1 cellular context compared by ENCODE assay signal in genomic region chr16:31072540-31073072, GRCh38.
TF ChIP-seq lines count a peak whose summit lies in the region.

No MANE protein-coding gene starts in this region.

TF ChIP-seq in IMR-90, 13 proteins besides CTCF, POLR2A, EP300 and RAD21 (continued from another document):
- TF ChIP-seq, protein P1, sequence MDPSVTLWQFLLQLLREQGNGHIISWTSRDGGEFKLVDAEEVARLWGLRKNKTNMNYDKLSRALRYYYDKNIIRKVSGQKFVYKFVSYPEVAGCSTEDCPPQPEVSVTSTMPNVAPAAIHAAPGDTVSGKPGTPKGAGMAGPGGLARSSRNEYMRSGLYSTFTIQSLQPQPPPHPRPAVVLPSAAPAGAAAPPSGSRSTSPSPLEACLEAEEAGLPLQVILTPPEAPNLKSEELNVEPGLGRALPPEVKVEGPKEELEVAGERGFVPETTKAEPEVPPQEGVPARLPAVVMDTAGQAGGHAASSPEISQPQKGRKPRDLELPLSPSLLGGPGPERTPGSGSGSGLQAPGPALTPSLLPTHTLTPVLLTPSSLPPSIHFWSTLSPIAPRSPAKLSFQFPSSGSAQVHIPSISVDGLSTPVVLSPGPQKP (IDR thresholded peaks at IDR 0.05; ENCODE audit: borderline replicate concordance, low read depth, low read length), result no peak
- no peak for TF ChIP-seq FOS (IDR thresholded peaks at IDR 0.05; ENCODE audit: low read depth, low read length)
- no peak for TF ChIP-seq MXI1 (IDR thresholded peaks at IDR 0.05; ENCODE audit: borderline replicate concordance, low read depth, low read length)
- TF ChIP-seq, protein P2, sequence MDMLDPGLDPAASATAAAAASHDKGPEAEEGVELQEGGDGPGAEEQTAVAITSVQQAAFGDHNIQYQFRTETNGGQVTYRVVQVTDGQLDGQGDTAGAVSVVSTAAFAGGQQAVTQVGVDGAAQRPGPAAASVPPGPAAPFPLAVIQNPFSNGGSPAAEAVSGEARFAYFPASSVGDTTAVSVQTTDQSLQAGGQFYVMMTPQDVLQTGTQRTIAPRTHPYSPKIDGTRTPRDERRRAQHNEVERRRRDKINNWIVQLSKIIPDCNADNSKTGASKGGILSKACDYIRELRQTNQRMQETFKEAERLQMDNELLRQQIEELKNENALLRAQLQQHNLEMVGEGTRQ (IDR thresholded peaks at IDR 0.05; ENCODE audit: low read depth, low read length), result no peak
- TF ChIP-seq RCOR1 (IDR thresholded peaks at IDR 0.05; ENCODE audit: insufficient replicate concordance, low read length), result no peak
- no peak for TF ChIP-seq MAFK (IDR thresholded peaks at IDR 0.05; ENCODE audit: low read depth, low read length)
- TF ChIP-seq CEBPB (IDR thresholded peaks at IDR 0.05; ENCODE audit: low read depth, low read length), result no peak
